Comparison of ENCODE assay signal across 8 cellular contexts in the genomic region with DNA sequence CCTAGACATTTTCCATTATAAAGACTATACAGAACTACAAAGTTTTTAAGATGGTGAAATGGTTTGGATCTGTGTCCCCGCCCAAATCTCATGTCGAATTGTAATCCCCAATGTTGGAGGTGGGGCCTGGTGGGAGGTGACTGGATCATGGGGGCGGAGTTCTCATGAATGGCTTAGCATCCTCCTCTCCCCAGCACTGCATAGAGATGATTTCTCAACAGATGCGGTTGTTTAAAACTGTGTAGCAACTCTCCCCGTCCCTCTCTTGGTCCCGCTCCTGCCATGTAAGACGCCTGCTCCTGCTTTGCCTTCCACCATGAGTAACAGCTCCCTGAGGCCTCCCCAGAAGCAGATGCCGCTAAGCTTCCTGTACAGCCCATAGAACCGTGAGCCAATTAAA. TPM values are rescaled to one million over a fixed set of nuclear protein-coding genes. Genes with fewer than 3 reads are reported as not detected.
A peak's percentile ranks its signal among the peaks of the same experiment; 100 is the strongest.
DNase-seq lines count a peak whose midpoint lies in the region; ATAC-seq, FAIRE-seq and TF ChIP-seq lines count a peak whose summit lies in the region.

No MANE protein-coding gene starts in this region.

- no peak for TF ChIP-seq CTCF in CD8-positive, alpha-beta T cell (IDR thresholded peaks at IDR 0.05)
- no peak for TF ChIP-seq CTCF in MM.1S (IDR thresholded peaks at IDR 0.05; ENCODE audit: low read length)
- TF ChIP-seq CTCF in astrocyte (IDR thresholded peaks at IDR 0.05; ENCODE audit: insufficient read depth, low read depth, low read length) = no peak

- DNase-seq in CD8-positive, alpha-beta T cell = no peak
- DNase-seq in MM.1S = no peak
- no peak for DNase-seq in astrocyte (ENCODE audit: low read depth)
- DNase-seq in naive B cell = no peak
- DNase-seq in posterior vena cava (ENCODE audit: low spot score) = no peak
- DNase-seq in HEK293T (ENCODE audit: extremely low spot score) = no peak
- DNase-seq in iPS-NIHi11 (ENCODE audit: low spot score) = no peak

- no peaks in the 10 kb centered on the region for H3K27me3 Mint-ChIP-seq in CD8-positive, alpha-beta T cell (ENCODE audit: low read depth)
- peaks cover 7% of the 10 kb centered on the region for H3K27me3 Mint-ChIP-seq in astrocyte (ENCODE audit: low read depth, unreplicated experiment)
- no peaks in the 10 kb centered on the region for H3K27me3 Mint-ChIP-seq in naive B cell

- peak overlapping the region; percentile 71 for H3K4me3 ChIP-seq in CD8-positive, alpha-beta T cell (ENCODE audit: low read depth, low read length)
- peak overlapping the region; percentile 93 for H3K4me3 ChIP-seq in MM.1S (ENCODE audit: low read length)
- H3K4me3 ChIP-seq in astrocyte (ENCODE audit: insufficient read depth, low read depth, low read length) = peak overlapping the region; percentile 92

- H3K9ac ChIP-seq in MM.1S (ENCODE audit: low read length) = no peak overlapping the region
- H3K9ac ChIP-seq in astrocyte (ENCODE audit: low read length) = peak overlapping the region; percentile 93

- peak overlapping the region; percentile 96 for H3K4me3 Mint-ChIP-seq in CD8-positive, alpha-beta T cell
- H3K4me3 Mint-ChIP-seq in astrocyte (ENCODE audit: unreplicated experiment) (peak overlapping the region; percentile 87), naive B cell (peak overlapping the region; percentile 52 to 98 (median 97))

- H3K27ac ChIP-seq in CD8-positive, alpha-beta T cell (ENCODE audit: low read depth, low read length) = no peak overlapping the region
- H3K27ac ChIP-seq in MM.1S (ENCODE audit: low read length) (no peak overlapping the region), astrocyte (ENCODE audit: low read depth, low read length) (peak overlapping the region; percentile 90)

- peaks cover 3% of the 10 kb centered on the region for H3K9me3 Mint-ChIP-seq in CD8-positive, alpha-beta T cell
- H3K9me3 Mint-ChIP-seq in astrocyte (ENCODE audit: unreplicated experiment) (no peaks in the 10 kb centered on the region), naive B cell (no peaks in the 10 kb centered on the region)

- peaks cover 64% of the 10 kb centered on the region for H3K4me1 Mint-ChIP-seq in CD8-positive, alpha-beta T cell (ENCODE audit: low read depth)
- H3K4me1 Mint-ChIP-seq in astrocyte (ENCODE audit: low read depth, unreplicated experiment) (peaks cover 10% of the 10 kb centered on the region), naive B cell (peaks cover 31 to 57% (median 47%) of the 10 kb centered on the region in 3 donors)

- H3K9me2 ChIP-seq in MM.1S (replicated peaks; ENCODE audit: insufficient read depth, low read length) = no peaks in the 10 kb centered on the region

- no peaks in the 10 kb centered on the region for H3K9me3 ChIP-seq in CD8-positive, alpha-beta T cell (ENCODE audit: low read length)
- H3K9me3 ChIP-seq in MM.1S (replicated peaks; ENCODE audit: insufficient read depth, low read length) (no peaks in the 10 kb centered on the region), astrocyte (ENCODE audit: insufficient read depth, low read depth, low read length) (no peaks in the 10 kb centered on the region)

- peaks cover 66% of the 10 kb centered on the region for H3K79me2 ChIP-seq in MM.1S (ENCODE audit: low read length)
- peaks cover 66% of the 10 kb centered on the region for H3K79me2 ChIP-seq in astrocyte (ENCODE audit: insufficient read depth, low read length)

- H4K20me1 ChIP-seq in MM.1S (ENCODE audit: insufficient read depth, low read length) (peaks cover 35% of the 10 kb centered on the region), astrocyte (ENCODE audit: insufficient read depth, low read length) (peaks cover 53% of the 10 kb centered on the region)

- peaks cover 30% of the 10 kb centered on the region for H3K36me3 Mint-ChIP-seq in CD8-positive, alpha-beta T cell
- H3K36me3 Mint-ChIP-seq in astrocyte (ENCODE audit: low read depth, unreplicated experiment) (peaks cover 3% of the 10 kb centered on the region), naive B cell (no peaks in the 10 kb centered on the region)

- H3K27ac Mint-ChIP-seq in CD8-positive, alpha-beta T cell = peak overlapping the region; percentile 90
- no peak overlapping the region for H3K27ac Mint-ChIP-seq in astrocyte (ENCODE audit: unreplicated experiment)
- H3K27ac Mint-ChIP-seq in naive B cell = peak overlapping the region in 3 of 6 donors; percentile 12 to 86 (median 34)

- H2AFZ ChIP-seq in MM.1S (ENCODE audit: low read length) (no peak overlapping the region), astrocyte (ENCODE audit: low read depth, low read length) (no peak overlapping the region)

- FAIRE-seq in astrocyte (lab: Jason Lieb, UNC) = no peak

- CTCF ChIA-PET in CD8-positive, alpha-beta T cell (lab: Charles Lee) = no interaction called here
- CTCF ChIA-PET in HEK293T (lab: Yijun Ruan, JAX) = no interaction called here

- peaks cover 45% of the 10 kb centered on the region for H3K4me1 ChIP-seq in CD8-positive, alpha-beta T cell (ENCODE audit: insufficient read depth, low read length)
- H3K4me1 ChIP-seq in MM.1S (ENCODE audit: low read length) (peaks cover 21% of the 10 kb centered on the region), astrocyte (ENCODE audit: insufficient read depth, low read length) (peaks cover 9% of the 10 kb centered on the region)

- intact Hi-C loops in CD8-positive, alpha-beta T cell (cut with DNase I, micrococcal nuclease) = loop anchor here in 1 of 2 experiments (2.0 to 10.0 kb wide), 4 partner anchors 341 to 644 kb away; partner anchors contain the start of genes AKAP9, ANKIB1, CYP51A1 and KRIT1
- intact Hi-C loops in posterior vena cava (cut with DNase I) = no loop called here

- POLR2A ChIA-PET in CD8-positive, alpha-beta T cell (lab: Charles Lee) = interaction anchor here (1.6 kb wide), 1 partner anchor 9 kb away, joined by 6 read pairs; no protein-coding TSS in a partner anchor
- POLR2A ChIA-PET in HEK293T (lab: Yijun Ruan, JAX) = no interaction called here

- peak overlapping the region; percentile 86 for H3K4me2 ChIP-seq in MM.1S (ENCODE audit: low read depth, low read length)
- peak overlapping the region; percentile 97 for H3K4me2 ChIP-seq in astrocyte (ENCODE audit: low read length)

- ATAC-seq in CD8-positive, alpha-beta T cell = no peak
- ATAC-seq in naive B cell (ENCODE audit: low read depth in 2 of 2) = no peak
- no peak for ATAC-seq in HG02610 (IDR thresholded peaks at IDR 0.05; ENCODE audit: unreplicated experiment)

- H3K27me3 ChIP-seq in CD8-positive, alpha-beta T cell (ENCODE audit: insufficient read depth, low read length) = no peaks in the 10 kb centered on the region
- H3K27me3 ChIP-seq in MM.1S (replicated peaks; ENCODE audit: insufficient read depth, low read length) (no peaks in the 10 kb centered on the region), astrocyte (ENCODE audit: insufficient read depth, low read length) (no peaks in the 10 kb centered on the region)

- peaks cover 4% of the 10 kb centered on the region; the same call in 1 of the 2 replicates for H3F3A ChIP-seq in MM.1S (ENCODE audit: insufficient read depth, low read length)

- no peaks in the 10 kb centered on the region for H3K36me3 ChIP-seq in CD8-positive, alpha-beta T cell (ENCODE audit: insufficient read depth, low read length)
- H3K36me3 ChIP-seq in MM.1S (replicated peaks; ENCODE audit: insufficient read depth, low read length) (no peaks in the 10 kb centered on the region), astrocyte (ENCODE audit: insufficient read depth, low read length) (no peaks in the 10 kb centered on the region)

TF ChIP-seq in HEK293T, 16 proteins besides CTCF, POLR2A, EP300 and RAD21:
- TF ChIP-seq CTBP1 (IDR thresholded peaks at IDR 0.05; ENCODE audit: borderline replicate concordance) = no peak
- no peak for TF ChIP-seq NFRKB (IDR thresholded peaks at IDR 0.05)
- TF ChIP-seq BHLHE40 (IDR thresholded peaks at IDR 0.05; ENCODE audit: borderline replicate concordance) = no peak
- no peak for TF ChIP-seq FOXK2 (IDR thresholded peaks at IDR 0.05)
- no peak for TF ChIP-seq SP1 (IDR thresholded peaks at IDR 0.05)
- no peak for TF ChIP-seq PKNOX1 (IDR thresholded peaks at IDR 0.05)
- TF ChIP-seq ARNT (IDR thresholded peaks at IDR 0.05) = no peak

RNA-seq across cellular contexts. Expression of gene FAM133B, which starts 1.6 kb away (rescaled TPM):
- 10 to 100 TPM; 83.0 to 85.1 TPM for total RNA-seq in CD8-positive, alpha-beta T cell
- total RNA-seq in astrocyte (20.4 and 26.1 TPM in 2 replicates), posterior vena cava (10 to 100 TPM; 20.2 to 21.1 TPM)
- polyA plus RNA-seq in naive B cell (ENCODE audit: low read depth in 6 of 6) = 10 to 100 TPM; 18.6 to 34.6 (median 24.2) TPM

RNA-seq across cellular contexts. Expression of gene RBM48, which starts 60.0 kb away (rescaled TPM):
- total RNA-seq in CD8-positive, alpha-beta T cell = 10 to 100 TPM; 52.7 to 54.6 TPM
- total RNA-seq in astrocyte = 9.7 and 10.3 TPM in 2 replicates
- polyA plus RNA-seq in naive B cell (ENCODE audit: low read depth in 6 of 6) = 10 to 100 TPM; 27.2 to 45.1 (median 34.5) TPM
- total RNA-seq in posterior vena cava = 1 to 10 TPM; 7.8 to 8.7 TPM
